23 cellular contexts compared by ENCODE assay signal in genomic region chr4:88745581-88746163, GRCh38. TPM values are rescaled to one million over a fixed set of nuclear protein-coding genes. Genes with fewer than 3 reads are reported as not detected.
DNase-seq lines count a peak whose midpoint lies in the region; ATAC-seq, FAIRE-seq and TF ChIP-seq lines count a peak whose summit lies in the region.
"Had no signal": no experiment of that assay in that cellular context is flagged by ENCODE, and none has a peak within 500 bp of the region (broad histone marks: within the 10 kb centered on the region; RNA-seq: fewer than 3 reads in every experiment).

No MANE protein-coding gene starts in this region.

- no peak overlapping the region for H3K4me3 ChIP-seq in vagina
- no peak overlapping the region for H3K4me3 ChIP-seq in Caco-2 (ENCODE audit: low read depth, low read length)
- H3K4me3 ChIP-seq: body of pancreas, uterus had no signal

- DNase-seq in cerebellar cortex (ENCODE audit: low spot score) (peak; percentile 87), left cardiac atrium (no peak), vagina (ENCODE audit: extremely low spot score in 2 of 2) (no peak), Caco-2 (no peak), H54 (ENCODE audit: insufficient read length, low spot score) (no peak)
- DNase-seq: activated CD4-positive, alpha-beta T cell treated with anti-CD3 and anti-CD28 coated beads, Interleukin-2, amount 50 U/mL, for 4 hours; activated naive CD4-positive, alpha-beta T cell treated with anti-CD3 and anti-CD28 coated beads, Interleukin-2, amount 10 ng/mL, durations not matched to agents 7 days and 5 days; AML-193; body of pancreas; effector CD8-positive, alpha-beta T cell; GOT3; immature natural killer cell; KG1; NCI-H2081; NCI-H524 treated with DMSO at 0.1 percent for 48 hours; stimulated activated CD4-positive, alpha-beta T cell treated with anti-CD3 and anti-CD28 coated beads, Interleukin-15, amount 100 ng/mL, for 24 hours; stimulated activated naive B cell treated with anti-CD40 and anti-IgM and Interleukin-4, amounts not matched to agents 10 μg/mL and 1 μg/mL and 100 μg/mL, for 72 hours; T-cell; uterus had no signal

- POLR2A ChIA-PET in Caco-2 (lab: Charles Lee) = no interaction called here

- H3K9me3 Mint-ChIP-seq in nephron (no peaks in the 10 kb centered on the region), Caco-2 (ENCODE audit: unreplicated experiment) (no peaks in the 10 kb centered on the region)
- H3K9me3 Mint-ChIP-seq: activated naive CD4-positive, alpha-beta T cell treated with anti-CD3 and anti-CD28 coated beads, Interleukin-2, amount 10 ng/mL, durations not matched to agents 7 days and 5 days; immature natural killer cell; neural crest cell; stimulated activated naive B cell treated with anti-CD40 and anti-IgM and Interleukin-4, amounts not matched to agents 10 μg/mL and 1 μg/mL and 100 μg/mL, for 72 hours; T-cell had no signal

- no peak for FAIRE-seq in H54 (lab: Jason Lieb, UNC)
- FAIRE-seq: GM18507 had no signal

- intact Hi-C loops in left cardiac atrium (cut with DNase I) (no loop called here), vagina (cut with DNase I) (no loop called here), Caco-2 (cut with micrococcal nuclease; ENCODE audit: unreplicated experiment) (no loop called here)

- no peak for TF ChIP-seq POLR2A in vagina (IDR thresholded peaks at IDR 0.05)
- no peak for TF ChIP-seq POLR2A in H54 (IDR thresholded peaks at IDR 0.05; ENCODE audit: low read depth, low read length)

- H3K27ac Mint-ChIP-seq in nephron = peak overlapping the region in 2 of 3 experiments; percentile 40 to 64
- H3K27ac Mint-ChIP-seq in Caco-2 (ENCODE audit: unreplicated experiment) = no peak overlapping the region
- H3K27ac Mint-ChIP-seq: activated naive CD4-positive, alpha-beta T cell treated with anti-CD3 and anti-CD28 coated beads, Interleukin-2, amount 10 ng/mL, durations not matched to agents 7 days and 5 days; immature natural killer cell; stimulated activated naive B cell treated with anti-CD40 and anti-IgM and Interleukin-4, amounts not matched to agents 10 μg/mL and 1 μg/mL and 100 μg/mL, for 72 hours; T-cell had no signal

- H3K4me1 ChIP-seq in vagina (no peaks in the 10 kb centered on the region), Caco-2 (no peaks in the 10 kb centered on the region)
- H3K4me1 ChIP-seq: uterus had no signal

- no TSS peak for BruUV-seq in Caco-2 (replicated peaks; lab: Mats Ljungman, UMichigan)

- TF ChIP-seq CTCF in nephron (IDR thresholded peaks at IDR 0.05; ENCODE audit: unreplicated experiment in 3 of 3) (no peak), vagina (IDR thresholded peaks at IDR 0.05) (no peak), Caco-2 (IDR thresholded peaks at IDR 0.05; ENCODE audit: insufficient read depth in 1 of 2, low read depth in 1 of 2, low read length in 1 of 2, severe bottlenecking in 1 of 2, unreplicated experiment in 1 of 2) (no peak)

- CTCF ChIA-PET in Caco-2 (lab: Charles Lee) = no interaction called here

- H3K36me3 Mint-ChIP-seq in nephron (ENCODE audit: low read depth) = peaks cover 94% of the 10 kb centered on the region
- H3K36me3 Mint-ChIP-seq in Caco-2 (ENCODE audit: insufficient read depth, unreplicated experiment) = no peaks in the 10 kb centered on the region
- H3K36me3 Mint-ChIP-seq: stimulated activated naive B cell treated with anti-CD40 and anti-IgM and Interleukin-4, amounts not matched to agents 10 μg/mL and 1 μg/mL and 100 μg/mL, for 72 hours had no signal

- peak overlapping the region; percentile 28 for H3K27ac ChIP-seq in vagina
- H3K27ac ChIP-seq: uterus had no signal

- ATAC-seq in left cardiac atrium (peak; percentile 15 to 56), HG03139 (IDR thresholded peaks at IDR 0.05; ENCODE audit: unreplicated experiment) (no peak)
- ATAC-seq: body of pancreas; stimulated activated naive B cell treated with anti-CD40 and anti-IgM and Interleukin-4, amounts not matched to agents 10 μg/mL and 1 μg/mL and 100 μg/mL, for 72 hours; T-cell had no signal

- H3K27me3 Mint-ChIP-seq in nephron (ENCODE audit: low read depth) (no peaks in the 10 kb centered on the region), Caco-2 (ENCODE audit: insufficient read depth, unreplicated experiment) (no peaks in the 10 kb centered on the region)
- H3K27me3 Mint-ChIP-seq: activated naive CD4-positive, alpha-beta T cell treated with anti-CD3 and anti-CD28 coated beads, Interleukin-2, amount 10 ng/mL, durations not matched to agents 7 days and 5 days; stimulated activated naive B cell treated with anti-CD40 and anti-IgM and Interleukin-4, amounts not matched to agents 10 μg/mL and 1 μg/mL and 100 μg/mL, for 72 hours; T-cell had no signal

- H3K36me3 ChIP-seq in vagina (peaks cover 0 to 47% of the 10 kb centered on the region in 2 donors), Caco-2 (ENCODE audit: control insufficient read depth, insufficient read depth, low read length) (peaks cover 2% of the 10 kb centered on the region; the same call in 1 of the 2 replicates)

- H3K27me3 ChIP-seq in vagina (no peaks in the 10 kb centered on the region), Caco-2 (replicated peaks; ENCODE audit: control insufficient read depth, insufficient read depth, low read length) (no peaks in the 10 kb centered on the region)
- H3K27me3 ChIP-seq: body of pancreas, uterus had no signal

- H3K9me3 ChIP-seq in vagina (no peaks in the 10 kb centered on the region), Caco-2 (no peaks in the 10 kb centered on the region)
- H3K9me3 ChIP-seq: body of pancreas, uterus had no signal

- H3K4me3 Mint-ChIP-seq in nephron = no peak overlapping the region
- no peak overlapping the region for H3K4me3 Mint-ChIP-seq in Caco-2 (ENCODE audit: unreplicated experiment)
- H3K4me3 Mint-ChIP-seq: activated naive CD4-positive, alpha-beta T cell treated with anti-CD3 and anti-CD28 coated beads, Interleukin-2, amount 10 ng/mL, durations not matched to agents 7 days and 5 days; immature natural killer cell; neural crest cell; stimulated activated naive B cell treated with anti-CD40 and anti-IgM and Interleukin-4, amounts not matched to agents 10 μg/mL and 1 μg/mL and 100 μg/mL, for 72 hours; T-cell had no signal

- peaks cover 30% of the 10 kb centered on the region for H3K4me1 Mint-ChIP-seq in nephron
- H3K4me1 Mint-ChIP-seq in Caco-2 (ENCODE audit: low read depth, unreplicated experiment) = no peaks in the 10 kb centered on the region
- H3K4me1 Mint-ChIP-seq: activated naive CD4-positive, alpha-beta T cell treated with anti-CD3 and anti-CD28 coated beads, Interleukin-2, amount 10 ng/mL, durations not matched to agents 7 days and 5 days; immature natural killer cell; neural crest cell; stimulated activated naive B cell treated with anti-CD40 and anti-IgM and Interleukin-4, amounts not matched to agents 10 μg/mL and 1 μg/mL and 100 μg/mL, for 72 hours; T-cell had no signal

RNA-seq across cellular contexts. Expression of gene NAP1L5, which starts 48.0 kb away (rescaled TPM):
- 10 to 100 TPM in 1 of 2 donors, 1 to 10 TPM in 1; 4.9 to 12.4 TPM for total RNA-seq in left cardiac atrium
- 9.1 TPM for total RNA-seq in vagina
- not detected in 2 replicates for total RNA-seq in Caco-2 (2022)
